32 cellular contexts compared by ENCODE assay signal in the genomic region with DNA sequence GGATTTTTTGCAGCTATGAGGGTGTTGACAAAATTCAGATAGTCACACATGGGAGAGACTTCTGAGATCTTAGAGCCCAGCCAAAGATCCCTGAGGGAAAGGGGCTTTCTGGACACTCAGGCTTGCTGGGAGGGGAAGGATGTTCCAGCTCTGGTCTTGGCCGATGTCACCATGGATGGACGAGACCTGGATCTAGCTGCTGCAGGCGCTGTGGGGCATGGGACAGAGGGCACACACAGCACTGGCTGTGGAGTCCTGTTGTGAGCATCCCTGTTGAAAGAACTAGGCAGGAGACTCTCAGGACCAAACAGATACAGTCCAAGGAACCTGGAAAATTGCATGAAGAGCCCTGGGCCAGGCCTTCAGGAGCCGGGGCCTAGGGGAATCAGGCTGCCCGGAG.
"Had no signal": no experiment of that assay in that cellular context is flagged by ENCODE, and none has a peak within 500 bp of the region (broad histone marks: within the 10 kb centered on the region; RNA-seq: fewer than 3 reads in every experiment).

No MANE protein-coding gene starts in this region.

- H3K27me3 Mint-ChIP-seq: activated CD4-positive, alpha-beta T cell treated with anti-CD3 and anti-CD28 coated beads for 36 hours; activated CD4-positive, alpha-beta T cell treated with anti-CD3 and anti-CD28 coated beads, Interleukin-2, amount 10 ng/mL, durations not matched to agents 24 days and 14 days; activated naive CD8-positive, alpha-beta T cell; activated T-cell treated with anti-CD3 and anti-CD28 coated beads, Interleukin-2, amount 50 U/mL, for 24 hours had no signal

- H3K27ac ChIP-seq: brain microvascular endothelial cell, esophagus muscularis mucosa, foreskin keratinocyte, gastrocnemius medialis, heart left ventricle, WERI-Rb-1 had no signal

- H3K9me3 Mint-ChIP-seq: activated B cell treated with CpG ODN at 0.5 μM for 24 hours; activated CD4-positive, alpha-beta T cell treated with anti-CD3 and anti-CD28 coated beads, Interleukin-2, amount 10 ng/mL, durations not matched to agents 24 days and 14 days; activated T-cell treated with anti-CD3 and anti-CD28 coated beads, Interleukin-2, amount 50 U/mL, for 72 hours; effector memory CD8-positive, alpha-beta T cell; T-helper 1 cell treated with Interleukin-12 subunit alpha and Interleukin-12 subunit beta and Interleukin-4 antibody, amounts not matched to agents 30 μg/mL and 1 μg/mL, for 36 hours; T-helper 2 cell treated with Interferon-gamma antibody and Interleukin-4, amounts not matched to agents 5 μg/mL and 100 μg/mL, for 36 hours had no signal

- H3K27me3 ChIP-seq: brain microvascular endothelial cell, foreskin keratinocyte, heart left ventricle had no signal

- H3K4me1 ChIP-seq: foreskin keratinocyte, gastrocnemius medialis had no signal

- DNase-seq: activated B cell treated with CpG ODN at 0.5 μM for 24 hours; activated CD4-positive, alpha-beta memory T cell treated with anti-CD3 and anti-CD28 coated beads, Interleukin-2, amount 10 ng/mL, durations not matched to agents 7 days and 5 days; activated CD4-positive, alpha-beta T cell treated with anti-CD3 and anti-CD28 coated beads for 36 hours; activated CD4-positive, alpha-beta T cell treated with anti-CD3 and anti-CD28 coated beads, Interleukin-2, amount 10 ng/mL, durations not matched to agents 24 days and 14 days; activated CD4-positive, alpha-beta T cell treated with anti-CD3 and anti-CD28 coated beads, Interleukin-2, amount 50 U/mL, for 4 hours; activated CD8-positive, alpha-beta memory T cell treated with anti-CD3 and anti-CD28 coated beads, Interleukin-2, amount 50 U/mL, for 48 hours; activated gamma-delta T cell; activated naive CD4-positive, alpha-beta T cell; activated naive CD4-positive, alpha-beta T cell treated with anti-CD3 and anti-CD28 coated beads, Interleukin-2, amount 50 U/mL, for 16 hours; activated T-cell treated with anti-CD3 and anti-CD28 coated beads for 4 hours; activated T-cell treated with anti-CD3 and anti-CD28 coated beads, Interleukin-2, amount 50 U/mL, for 24 hours; activated T-cell treated with anti-CD3 and anti-CD28 coated beads, Interleukin-2, amount 50 U/mL, for 72 hours; amniotic stem cell; anterior cingulate cortex; brain microvascular endothelial cell; caudate nucleus; cortex of kidney; dermis blood vessel endothelial cell; effector CD4-positive, alpha-beta T cell; effector memory CD8-positive, alpha-beta T cell; erythroblast; foreskin keratinocyte; gastrocnemius medialis; glutamatergic neuron; heart left ventricle; T1000; WERI-Rb-1 had no signal

- H3K4me3 Mint-ChIP-seq: activated B cell treated with CpG ODN at 0.5 μM for 24 hours; activated CD4-positive, alpha-beta memory T cell treated with anti-CD3 and anti-CD28 coated beads, Interleukin-2, amount 10 ng/mL, durations not matched to agents 7 days and 5 days; activated CD4-positive, alpha-beta T cell treated with anti-CD3 and anti-CD28 coated beads for 36 hours; activated CD4-positive, alpha-beta T cell treated with anti-CD3 and anti-CD28 coated beads, Interleukin-2, amount 10 ng/mL, durations not matched to agents 24 days and 14 days; activated naive CD8-positive, alpha-beta T cell; activated T-cell treated with anti-CD3 and anti-CD28 coated beads, Interleukin-2, amount 50 U/mL, for 24 hours; activated T-cell treated with anti-CD3 and anti-CD28 coated beads, Interleukin-2, amount 50 U/mL, for 72 hours; effector memory CD8-positive, alpha-beta T cell; T-helper 1 cell treated with Interleukin-12 subunit alpha and Interleukin-12 subunit beta and Interleukin-4 antibody, amounts not matched to agents 30 μg/mL and 1 μg/mL, for 36 hours; T-helper 2 cell treated with Interferon-gamma antibody and Interleukin-4, amounts not matched to agents 5 μg/mL and 100 μg/mL, for 36 hours had no signal

- H3K4me3 ChIP-seq: esophagus muscularis mucosa, gastrocnemius medialis, heart left ventricle had no signal

- H3K36me3 ChIP-seq: brain microvascular endothelial cell, esophagus muscularis mucosa, gastrocnemius medialis, heart left ventricle, WERI-Rb-1 had no signal

- H3K27ac Mint-ChIP-seq: activated B cell treated with CpG ODN at 0.5 μM for 24 hours; activated CD4-positive, alpha-beta memory T cell treated with anti-CD3 and anti-CD28 coated beads, Interleukin-2, amount 10 ng/mL, durations not matched to agents 7 days and 5 days; activated CD4-positive, alpha-beta T cell treated with anti-CD3 and anti-CD28 coated beads for 36 hours; activated CD4-positive, alpha-beta T cell treated with anti-CD3 and anti-CD28 coated beads, Interleukin-2, amount 10 ng/mL, durations not matched to agents 24 days and 14 days; activated naive CD8-positive, alpha-beta T cell; activated T-cell treated with anti-CD3 and anti-CD28 coated beads, Interleukin-2, amount 50 U/mL, for 24 hours; activated T-cell treated with anti-CD3 and anti-CD28 coated beads, Interleukin-2, amount 50 U/mL, for 72 hours; effector memory CD8-positive, alpha-beta T cell; T-helper 1 cell treated with Interleukin-12 subunit alpha and Interleukin-12 subunit beta and Interleukin-4 antibody, amounts not matched to agents 30 μg/mL and 1 μg/mL, for 36 hours; T-helper 2 cell treated with Interferon-gamma antibody and Interleukin-4, amounts not matched to agents 5 μg/mL and 100 μg/mL, for 36 hours had no signal

- H3K36me3 Mint-ChIP-seq: activated naive CD8-positive, alpha-beta T cell had no signal

- ATAC-seq: activated CD4-positive, alpha-beta T cell treated with anti-CD3 and anti-CD28 coated beads for 36 hours; activated CD4-positive, CD25-positive, alpha-beta regulatory T cell treated with anti-CD3 and anti-CD28 coated beads, Interleukin-2, amount 50 U/mL, for 24 hours; activated T-cell treated with anti-CD3 and anti-CD28 coated beads, Interleukin-2, amount 50 U/mL, for 72 hours; effector memory CD8-positive, alpha-beta T cell; foreskin keratinocyte; gastrocnemius medialis; heart left ventricle had no signal

- H3K9me3 ChIP-seq: esophagus muscularis mucosa, gastrocnemius medialis, heart left ventricle had no signal
